ENCODE assay signal across 8 cellular contexts in the genomic region with DNA sequence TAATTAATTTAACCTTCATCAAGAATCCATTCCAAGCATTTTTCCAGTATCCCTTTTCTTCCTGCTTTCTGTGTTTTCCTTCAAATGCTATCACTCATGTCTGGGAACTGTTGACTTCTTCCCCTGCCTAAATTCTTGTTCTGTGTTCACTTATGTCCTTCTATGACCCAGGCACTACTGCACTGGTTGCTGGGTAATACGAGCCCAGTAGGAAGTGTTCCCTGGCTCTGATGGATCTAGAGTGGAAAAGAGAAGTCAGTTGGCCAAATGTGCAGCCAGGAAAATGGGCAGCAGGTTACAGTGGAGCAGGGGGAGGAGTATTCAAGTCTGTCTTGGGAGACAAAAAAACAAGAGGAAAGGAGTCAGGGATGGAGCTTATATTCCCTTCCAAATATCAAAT. TPM values are rescaled to one million over a fixed set of nuclear protein-coding genes. Genes with fewer than 3 reads are reported as not detected.
"Had no signal": no experiment of that assay in that cellular context is flagged by ENCODE, and none has a peak within 500 bp of the region (broad histone marks: within the 10 kb centered on the region; RNA-seq: fewer than 3 reads in every experiment).

No MANE protein-coding gene starts in this region.

- DNase-seq: GM23248, GOT3, H7, H9, HCEC 1CT, HFFc6 had no signal

- ATAC-seq: GM23338, HCT116 had no signal

RNA-seq across cellular contexts. Expression of a gene that starts 7.1 kb away (rescaled TPM):
- total RNA-seq: GM23248, HFFc6 had no signal
